In genomic region chr10:15420858-15421257, GRCh38 we compare ENCODE assay signal across 26 cellular contexts.
"Had no signal": no experiment of that assay in that cellular context is flagged by ENCODE, and none has a peak within 500 bp of the region (broad histone marks: within the 10 kb centered on the region; RNA-seq: fewer than 3 reads in every experiment).

No MANE protein-coding gene starts in this region.

- DNase-seq: activated CD4-positive, alpha-beta T cell treated with anti-CD3 and anti-CD28 coated beads, Interleukin-2, amount 10 ng/mL, durations not matched to agents 7 days and 5 days; activated CD4-positive, CD25-positive, alpha-beta regulatory T cell treated with anti-CD3 and anti-CD28 coated beads, Interleukin-2, amount 50 U/mL, for 72 hours; activated CD8-positive, alpha-beta memory T cell treated with anti-CD3 and anti-CD28 coated beads, Interleukin-2, amount 10 ng/mL, durations not matched to agents 7 days and 5 days; activated CD8-positive, alpha-beta T cell treated with anti-CD3 and anti-CD28 coated beads for 36 hours; activated gamma-delta T cell; activated naive CD4-positive, alpha-beta T cell treated with anti-CD3 and anti-CD28 coated beads, Interleukin-2, amount 50 U/mL, for 16 hours; activated naive CD8-positive, alpha-beta T cell treated with anti-CD3 and anti-CD28 coated beads, Interleukin-2, amount 50 U/mL, for 24 hours; activated T-cell treated with anti-CD3 and anti-CD28 coated beads for 4 hours; cerebellar nuclear complex; cortex of kidney; head of caudate nucleus; hypothalamus; left ventricle myocardium inferior; mammary epithelial cell; naive thymus-derived CD8-positive, alpha-beta T cell; posterior cingulate gyrus; right lobe of liver; stimulated activated CD4-positive, alpha-beta T cell treated with anti-CD3 and anti-CD28 coated beads, Interleukin-2, amount 100 ng/mL, for 24 hours; trophoblast cell; uterus had no signal

- H3K27me3 ChIP-seq: gastroesophageal sphincter, neural progenitor cell, right lobe of liver, uterus had no signal

- H3K4me3 ChIP-seq: gastroesophageal sphincter, left ventricle myocardium inferior, neural progenitor cell, right lobe of liver, skin epidermis, uterus had no signal

- H3K4me2 ChIP-seq: neural progenitor cell had no signal

- H3K36me3 ChIP-seq: gastroesophageal sphincter, left ventricle myocardium inferior, neural progenitor cell, right lobe of liver, uterus had no signal

- ATAC-seq: activated CD8-positive, alpha-beta memory T cell treated with anti-CD3 and anti-CD28 coated beads, Interleukin-2, amount 10 ng/mL, durations not matched to agents 7 days and 5 days; activated CD8-positive, alpha-beta T cell treated with anti-CD3 and anti-CD28 coated beads for 36 hours; activated naive CD8-positive, alpha-beta T cell treated with anti-CD3 and anti-CD28 coated beads, Interleukin-2, amount 50 U/mL, for 24 hours; gastroesophageal sphincter; naive thymus-derived CD8-positive, alpha-beta T cell; right lobe of liver; stimulated activated memory B cell treated with anti-CD40 and anti-IgM and Interleukin-4, amounts not matched to agents 10 μg/mL and 1 μg/mL and 100 μg/mL, for 72 hours had no signal

- H2AFZ ChIP-seq: neural progenitor cell had no signal

- H3K4me1 ChIP-seq: gastroesophageal sphincter, left ventricle myocardium inferior, neural progenitor cell, right lobe of liver, uterus had no signal

- H3K9me3 ChIP-seq: right lobe of liver, uterus had no signal

- H3K9ac ChIP-seq: neural progenitor cell had no signal

- H3K27ac ChIP-seq: epithelial cell of prostate, gastroesophageal sphincter, left ventricle myocardium inferior, neural progenitor cell, right lobe of liver, skin epidermis, uterus, VCaP had no signal
